ENCODE assay signal across 27 cellular contexts in genomic region chr20:51333971-51334370, GRCh38.
A peak's percentile ranks its signal among the peaks of the same experiment; 100 is the strongest.
DNase-seq lines count a peak whose midpoint lies in the region; ATAC-seq, FAIRE-seq and TF ChIP-seq lines count a peak whose summit lies in the region.
"Had no signal": no experiment of that assay in that cellular context is flagged by ENCODE, and none has a peak within 500 bp of the region (broad histone marks: within the 10 kb centered on the region; RNA-seq: fewer than 3 reads in every experiment).

No MANE protein-coding gene starts in this region.

- H2AFZ ChIP-seq in K562 (ENCODE audit: low read depth, low read length): peak overlapping the region; percentile 73; the same call in 1 of the 2 replicates
- H2AFZ ChIP-seq: GM23248 had no signal

- no peaks in the 10 kb centered on the region for H3K36me3 ChIP-seq in breast epithelium
- H3K36me3 ChIP-seq in K562 (ENCODE audit: control insufficient read depth, insufficient read depth, low read length): no peaks in the 10 kb centered on the region

- POLR2A ChIA-PET in MCF 10A (lab: Yijun Ruan, JAX) (interaction anchor here (0.9 kb wide), 1 partner anchor 345 kb away, joined by 3 read pairs; no protein-coding TSS in a partner anchor), K562 (lab: Yijun Ruan, JAX) (interaction anchor here (0.7 kb wide), 1 partner anchor 292 kb away, joined by 3 read pairs; no protein-coding TSS in a partner anchor)

- no peak overlapping the region for H3K4me3 ChIP-seq in breast epithelium
- H3K4me3 ChIP-seq in K562: no peak overlapping the region
- H3K4me3 ChIP-seq: GM23248, SK-N-MC had no signal

- H3K9me1 ChIP-seq in K562 (ENCODE audit: control insufficient read depth, insufficient read depth, low read length): no peaks in the 10 kb centered on the region

- no peaks in the 10 kb centered on the region for H3K79me2 ChIP-seq in K562 (ENCODE audit: control insufficient read depth, insufficient read depth, low read length)

- TF ChIP-seq CTCF in MCF 10A (IDR thresholded peaks at IDR 0.05; ENCODE audit: unreplicated experiment) (no peak), breast epithelium (IDR thresholded peaks at IDR 0.05) (no peak), K562 (IDR thresholded peaks at IDR 0.05 in 2 of 3, conservative IDR thresholded peaks at IDR 0.05 in 1 of 3; ENCODE audit: insufficient read depth in 2 of 3, low read depth in 1 of 3, low read length in 3 of 3) (no peak), osteocyte (IDR thresholded peaks at IDR 0.05) (no peak)

- H3K27me3 ChIP-seq in breast epithelium: no peaks in the 10 kb centered on the region
- peaks cover 0 to 20% of the 10 kb centered on the region in 2 experiments; a peak in 3 of 5 replicates for H3K27me3 ChIP-seq in K562 (ENCODE audit: control insufficient read depth in 2 of 2, insufficient read depth in 2 of 2, low read length in 2 of 2)

- in situ Hi-C loops in K562 (cut with MboI): no loop called here

- H3K9me3 ChIP-seq in breast epithelium (no peaks in the 10 kb centered on the region), K562 (replicated peaks; ENCODE audit: control insufficient read depth, insufficient read depth, low read depth, low read length) (no peaks in the 10 kb centered on the region)

- no peaks in the 10 kb centered on the region for H4K20me1 ChIP-seq in K562 (replicated peaks; ENCODE audit: control insufficient read depth, insufficient read depth, low read length)

- H3K9me3 Mint-ChIP-seq in MCF 10A (ENCODE audit: unreplicated experiment) (peaks cover 15% of the 10 kb centered on the region), osteocyte (ENCODE audit: unreplicated experiment) (peaks cover 11% of the 10 kb centered on the region)

- H3K9ac ChIP-seq in K562 (ENCODE audit: insufficient read depth in 1 of 2, low read depth in 2 of 2, low read length in 2 of 2): no peak overlapping the region
- H3K9ac ChIP-seq: GM23248 had no signal

- no peak overlapping the region for H3K27ac ChIP-seq in breast epithelium
- H3K27ac ChIP-seq in K562 (ENCODE audit: extremely low read depth, low read depth, low read length): no peak overlapping the region
- H3K27ac ChIP-seq: 22Rv1, HL-60, SK-N-MC had no signal

- CTCF ChIA-PET in MCF 10A (lab: Yijun Ruan, JAX): interaction anchor here (0.6 to 14.9 kb wide), 8 partner anchors 10 to 652 kb away, joined by 3 to 362 read pairs (median 6); no protein-coding TSS in a partner anchor
- CTCF ChIA-PET in K562 (lab: Yijun Ruan, JAX; ENCODE audit: low intra/inter-chr PET ratio): no interaction called here

- FAIRE-seq in K562 (lab: Jason Lieb, UNC) (no peak), urothelium cell line (lab: Jason Lieb, UNC) (peak; percentile 53)

- intact Hi-C loops in MCF 10A (cut with micrococcal nuclease): no loop called here
- intact Hi-C loops in breast epithelium (cut with DNase I; ENCODE audit: low total_unique reads): no loop called here
- intact Hi-C loops in K562 (cut with micrococcal nuclease): no loop called here

- TF ChIP-seq POLR2A in breast epithelium (IDR thresholded peaks at IDR 0.05) (no peak), K562 (conservative IDR thresholded peaks at IDR 0.05) (no peak)

- DNase-seq in MCF 10A (ENCODE audit: unreplicated experiment): no peak
- no peak for DNase-seq in breast epithelium (ENCODE audit: low spot score in 2 of 2)
- no peak for DNase-seq in K562 (ENCODE audit: extremely low read depth in 1 of 4, low spot score in 3 of 4)
- no peak for DNase-seq in osteocyte (ENCODE audit: extremely low spot score, unreplicated experiment)
- no peak for DNase-seq in urothelium cell line (ENCODE audit: low spot score)
- DNase-seq: DMS153; DND-41; GM23248; H7; Karpas-422; MV-4-11; NCI-H1105; NCI-H1436 treated with DMSO at 0.1 percent for 48 hours; NCI-H187 treated with DMSO at 0.1 percent for 48 hours; NCI-H2107; NCI-H446; NCI-H524 treated with DMSO at 0.1 percent for 48 hours; NCI-H82; NK-92 treated with Interleukin-12 subunit alpha and Interleukin-12 subunit beta, amount 100 ng/mL, for 24 hours; RPMI8226; SHP77 treated with DMSO at 0.1 percent for 48 hours had no signal

- no peak overlapping the region for H3K4me2 ChIP-seq in K562 (ENCODE audit: insufficient read depth, low read length)

- no peak for TF ChIP-seq RAD21 in K562 (CRISPR knock-in tag; conservative IDR thresholded peaks at IDR 0.05 in 1 of 2, IDR thresholded peaks at IDR 0.05 in 1 of 2)

- H3K4me3 Mint-ChIP-seq in MCF 10A (ENCODE audit: unreplicated experiment): no peak overlapping the region
- no peak overlapping the region for H3K4me3 Mint-ChIP-seq in osteocyte (ENCODE audit: unreplicated experiment)

- BruUV-seq in MCF 10A (replicated peaks; lab: Mats Ljungman, UMichigan) (no TSS peak), K562 (replicated peaks; lab: Mats Ljungman, UMichigan) (no TSS peak)

- H3K27ac Mint-ChIP-seq in MCF 10A (ENCODE audit: low read depth, unreplicated experiment): peak overlapping the region; percentile 40
- H3K27ac Mint-ChIP-seq in osteocyte (ENCODE audit: unreplicated experiment): peak overlapping the region; percentile 87

- WGBS in K562 (ENCODE audit: insufficient coverage, low coverage, missing lambda C conversion rate): 24% methylated on average over 14 of the region's 14 CpGs

- H3K27me3 Mint-ChIP-seq in MCF 10A (ENCODE audit: insufficient read depth, unreplicated experiment): no peaks in the 10 kb centered on the region
- no peaks in the 10 kb centered on the region for H3K27me3 Mint-ChIP-seq in osteocyte (ENCODE audit: unreplicated experiment)

- H3K36me3 Mint-ChIP-seq in MCF 10A (ENCODE audit: insufficient read depth, unreplicated experiment): no peaks in the 10 kb centered on the region
- no peaks in the 10 kb centered on the region for H3K36me3 Mint-ChIP-seq in osteocyte (ENCODE audit: unreplicated experiment)

- no peaks in the 10 kb centered on the region for H3K4me1 ChIP-seq in breast epithelium
- peaks cover 0 to 16% of the 10 kb centered on the region in 2 experiments; a peak in 4 of 5 replicates for H3K4me1 ChIP-seq in K562 (replicated peaks in 1 of 2; ENCODE audit: control insufficient read depth in 2 of 2, insufficient read depth in 2 of 2, low read length in 2 of 2)

- TF ChIP-seq EP300 in K562 (IDR thresholded peaks at IDR 0.05; ENCODE audit: low read length): no peak

- peaks cover 6% of the 10 kb centered on the region for H3K4me1 Mint-ChIP-seq in MCF 10A (ENCODE audit: insufficient read depth, unreplicated experiment)
- H3K4me1 Mint-ChIP-seq in osteocyte (ENCODE audit: unreplicated experiment): peaks cover 23% of the 10 kb centered on the region

- ATAC-seq in K562 (no peak), GM18511 (IDR thresholded peaks at IDR 0.05; ENCODE audit: unreplicated experiment) (no peak), HG03432 (IDR thresholded peaks at IDR 0.05; ENCODE audit: unreplicated experiment) (no peak), GM19467 (IDR thresholded peaks at IDR 0.05; ENCODE audit: unreplicated experiment) (no peak)

TF ChIP-seq in K562, 482 proteins besides CTCF, POLR2A, EP300 and RAD21 (continues in another document):
- TF ChIP-seq HBP1 (CRISPR knock-in tag; IDR thresholded peaks at IDR 0.05) (no peak), RREB1 (CRISPR knock-in tag; IDR thresholded peaks at IDR 0.05) (peak; percentile 44; the same call in 1 of the 2 replicates), ZNF175 (CRISPR knock-in tag; IDR thresholded peaks at IDR 0.05; ENCODE audit: low read depth) (peak; percentile 71; the same call in 1 of the 2 replicates)
